In the genomic region with DNA sequence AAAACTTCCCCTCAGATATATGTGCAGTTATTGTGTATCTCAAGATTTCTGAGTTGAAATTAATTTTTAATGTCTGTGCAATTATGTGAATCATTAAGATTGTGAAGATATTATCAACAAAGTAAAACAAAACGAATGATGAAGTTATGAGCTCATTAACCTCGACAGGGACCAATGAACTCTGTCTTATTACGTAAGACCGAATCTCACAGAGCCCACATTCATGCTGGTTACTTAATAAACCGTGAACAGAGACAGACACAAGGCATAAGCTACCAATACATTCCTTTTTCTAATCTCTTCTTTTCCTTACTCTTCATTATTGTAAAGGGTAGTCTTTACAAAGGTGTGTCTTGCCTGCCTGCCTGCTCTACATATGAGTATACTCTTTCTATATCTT, we compare ENCODE assay signal across 21 cellular contexts.
"Had no signal": no experiment of that assay in that cellular context is flagged by ENCODE, and none has a peak within 500 bp of the region (broad histone marks: within the 10 kb centered on the region; RNA-seq: fewer than 3 reads in every experiment).

No MANE protein-coding gene starts in this region.

- H3K27ac ChIP-seq: body of pancreas, left lung, neural progenitor cell, prostate gland, skin epidermis, testis, upper lobe of left lung, VCaP had no signal

- H3K4me1 Mint-ChIP-seq: naive thymus-derived CD4-positive, alpha-beta T cell; neural progenitor cell had no signal

- H3K27me3 ChIP-seq: body of pancreas, left lung, neural progenitor cell, testis, upper lobe of left lung had no signal

- H3K9me3 ChIP-seq: body of pancreas, left lung, mucosa of descending colon, prostate gland, testis, upper lobe of left lung had no signal

- H3K4me2 ChIP-seq: neural progenitor cell had no signal

- H3K9ac ChIP-seq: neural progenitor cell had no signal

- H2AFZ ChIP-seq: neural progenitor cell had no signal

- H3K27me3 Mint-ChIP-seq: activated naive CD8-positive, alpha-beta T cell; naive thymus-derived CD4-positive, alpha-beta T cell had no signal

- H3K4me3 ChIP-seq: body of pancreas, left lung, mucosa of descending colon, neural progenitor cell, prostate gland, skin epidermis, testis, upper lobe of left lung had no signal

- H3K27ac Mint-ChIP-seq: activated naive CD8-positive, alpha-beta T cell; naive thymus-derived CD4-positive, alpha-beta T cell; neural progenitor cell had no signal

- H3K36me3 Mint-ChIP-seq: activated naive CD8-positive, alpha-beta T cell; naive thymus-derived CD4-positive, alpha-beta T cell; neural progenitor cell had no signal

- ATAC-seq: body of pancreas; left lung; mucosa of descending colon; naive thymus-derived CD4-positive, alpha-beta T cell; right cardiac atrium had no signal

- H3K36me3 ChIP-seq: left lung, neural progenitor cell, prostate gland, upper lobe of left lung had no signal

- H3K4me3 Mint-ChIP-seq: activated naive CD8-positive, alpha-beta T cell; naive thymus-derived CD4-positive, alpha-beta T cell; neural progenitor cell had no signal

- DNase-seq: activated CD4-positive, alpha-beta T cell treated with anti-CD3 and anti-CD28 coated beads for 1 hour; activated CD4-positive, alpha-beta T cell treated with anti-CD3 and anti-CD28 coated beads, Interleukin-2, amount 50 U/mL, for 4 hours; amygdala; body of pancreas; dermis blood vessel endothelial cell; effector memory CD4-positive, alpha-beta T cell; hippocampal formation; left lung; mammary epithelial cell; mucosa of descending colon; naive thymus-derived CD4-positive, alpha-beta T cell; right cardiac atrium; stimulated activated CD4-positive, alpha-beta T cell treated with anti-CD3 and anti-CD28 coated beads, Interleukin-4, amount 100 ng/mL, for 1 hour; T1000; testis; upper lobe of left lung had no signal

- H3K4me1 ChIP-seq: body of pancreas, left lung, neural progenitor cell, prostate gland, testis, upper lobe of left lung had no signal

- H3K9me3 Mint-ChIP-seq: neural progenitor cell had no signal
